Comparison of ENCODE assay signal across 23 cellular contexts in genomic region chr12:117298648-117299225, GRCh38.
"Had no signal": no experiment of that assay in that cellular context is flagged by ENCODE, and none has a peak within 500 bp of the region (broad histone marks: within the 10 kb centered on the region; RNA-seq: fewer than 3 reads in every experiment).

No MANE protein-coding gene starts in this region.

- H3K4me3 Mint-ChIP-seq: activated CD4-positive, alpha-beta T cell treated with anti-CD3 and anti-CD28 coated beads, Interleukin-2, amount 10 ng/mL, durations not matched to agents 24 days and 14 days; activated CD8-positive, alpha-beta T cell treated with anti-CD3 and anti-CD28 coated beads for 36 hours; activated naive CD4-positive, alpha-beta T cell treated with anti-CD3 and anti-CD28 coated beads for 36 hours; activated T-cell treated with anti-CD3 and anti-CD28 coated beads, Interleukin-2, amount 50 U/mL, for 24 hours; activated T-helper 1 cell treated with anti-CD3 and anti-CD28 coated beads, Interleukin-12 subunit alpha, Interleukin-12 subunit beta, Interleukin-2, Interleukin-4 antibody, amounts not matched to agents 30 ng/mL and 10 ng/mL and 1 ng/mL, durations not matched to agents 14 hours and 24 hours and 36 hours; brain; IgD-negative memory B cell had no signal

- H3K9me3 Mint-ChIP-seq: activated CD4-positive, alpha-beta T cell treated with anti-CD3 and anti-CD28 coated beads, Interleukin-2, amount 10 ng/mL, durations not matched to agents 24 days and 14 days; activated CD8-positive, alpha-beta T cell treated with anti-CD3 and anti-CD28 coated beads for 36 hours; activated naive CD4-positive, alpha-beta T cell treated with anti-CD3 and anti-CD28 coated beads for 36 hours; activated T-cell treated with anti-CD3 and anti-CD28 coated beads, Interleukin-2, amount 50 U/mL, for 24 hours; activated T-helper 1 cell treated with anti-CD3 and anti-CD28 coated beads, Interleukin-12 subunit alpha, Interleukin-12 subunit beta, Interleukin-2, Interleukin-4 antibody, amounts not matched to agents 30 ng/mL and 10 ng/mL and 1 ng/mL, durations not matched to agents 14 hours and 24 hours and 36 hours had no signal

- H3K4me1 Mint-ChIP-seq: activated CD4-positive, alpha-beta T cell treated with anti-CD3 and anti-CD28 coated beads, Interleukin-2, amount 10 ng/mL, durations not matched to agents 24 days and 14 days; IgD-negative memory B cell had no signal

- H3K27ac Mint-ChIP-seq: activated CD4-positive, alpha-beta T cell treated with anti-CD3 and anti-CD28 coated beads, Interleukin-2, amount 10 ng/mL, durations not matched to agents 24 days and 14 days; activated CD8-positive, alpha-beta T cell treated with anti-CD3 and anti-CD28 coated beads for 36 hours; activated naive CD4-positive, alpha-beta T cell treated with anti-CD3 and anti-CD28 coated beads for 36 hours; activated naive CD4-positive, alpha-beta T cell treated with anti-CD3 and anti-CD28 coated beads, Interleukin-2, amount 50 U/mL, for 72 hours; activated T-cell treated with anti-CD3 and anti-CD28 coated beads, Interleukin-2, amount 50 U/mL, for 24 hours; activated T-helper 1 cell treated with anti-CD3 and anti-CD28 coated beads, Interleukin-12 subunit alpha, Interleukin-12 subunit beta, Interleukin-2, Interleukin-4 antibody, amounts not matched to agents 30 ng/mL and 10 ng/mL and 1 ng/mL, durations not matched to agents 14 hours and 24 hours and 36 hours; IgD-negative memory B cell had no signal

- H3K4me3 ChIP-seq: adrenal gland had no signal

- DNase-seq: activated CD4-positive, alpha-beta T cell treated with anti-CD3 and anti-CD28 coated beads, Interleukin-2, amount 10 ng/mL, durations not matched to agents 24 days and 14 days; activated CD4-positive, alpha-beta T cell treated with anti-CD3 and anti-CD28 coated beads, Interleukin-2, amount 50 U/mL, for 4 hours; activated CD8-positive, alpha-beta T cell treated with anti-CD3 and anti-CD28 coated beads for 36 hours; activated gamma-delta T cell treated with Interleukin-2 at 50 U/mL for 16 hours; activated naive CD4-positive, alpha-beta T cell treated with anti-CD3 and anti-CD28 coated beads for 36 hours; activated T-cell treated with anti-CD3 and anti-CD28 coated beads, Interleukin-2, amount 50 U/mL, for 24 hours; adrenal gland; Karpas-422; KBM-7; NCI-H1048; NCI-H1436 treated with DMSO at 0.1 percent for 48 hours; NCI-H1694 treated with DMSO at 0.1 percent for 48 hours; NCI-H2029; NCI-H345; NCI-H524 treated with DMSO at 0.1 percent for 48 hours; SHP77 treated with DMSO at 0.1 percent for 48 hours; T1000 had no signal

- H3K36me3 ChIP-seq: adrenal gland had no signal

- H3K27me3 ChIP-seq: adrenal gland had no signal

- H3K4me1 ChIP-seq: adrenal gland had no signal

- H3K27ac ChIP-seq: adrenal gland had no signal

- H3K36me3 Mint-ChIP-seq: brain, IgD-negative memory B cell had no signal

- ATAC-seq: activated CD8-positive, alpha-beta T cell treated with anti-CD3 and anti-CD28 coated beads for 36 hours; activated naive CD4-positive, alpha-beta T cell treated with anti-CD3 and anti-CD28 coated beads, Interleukin-2, amount 50 U/mL, for 72 hours; Panc1; SK-N-SH treated with all-trans-retinoic acid at 6 μM for 48 hours had no signal

- H3K9me3 ChIP-seq: adrenal gland had no signal
